1 cellular context compared by ENCODE assay signal in the genomic region with DNA sequence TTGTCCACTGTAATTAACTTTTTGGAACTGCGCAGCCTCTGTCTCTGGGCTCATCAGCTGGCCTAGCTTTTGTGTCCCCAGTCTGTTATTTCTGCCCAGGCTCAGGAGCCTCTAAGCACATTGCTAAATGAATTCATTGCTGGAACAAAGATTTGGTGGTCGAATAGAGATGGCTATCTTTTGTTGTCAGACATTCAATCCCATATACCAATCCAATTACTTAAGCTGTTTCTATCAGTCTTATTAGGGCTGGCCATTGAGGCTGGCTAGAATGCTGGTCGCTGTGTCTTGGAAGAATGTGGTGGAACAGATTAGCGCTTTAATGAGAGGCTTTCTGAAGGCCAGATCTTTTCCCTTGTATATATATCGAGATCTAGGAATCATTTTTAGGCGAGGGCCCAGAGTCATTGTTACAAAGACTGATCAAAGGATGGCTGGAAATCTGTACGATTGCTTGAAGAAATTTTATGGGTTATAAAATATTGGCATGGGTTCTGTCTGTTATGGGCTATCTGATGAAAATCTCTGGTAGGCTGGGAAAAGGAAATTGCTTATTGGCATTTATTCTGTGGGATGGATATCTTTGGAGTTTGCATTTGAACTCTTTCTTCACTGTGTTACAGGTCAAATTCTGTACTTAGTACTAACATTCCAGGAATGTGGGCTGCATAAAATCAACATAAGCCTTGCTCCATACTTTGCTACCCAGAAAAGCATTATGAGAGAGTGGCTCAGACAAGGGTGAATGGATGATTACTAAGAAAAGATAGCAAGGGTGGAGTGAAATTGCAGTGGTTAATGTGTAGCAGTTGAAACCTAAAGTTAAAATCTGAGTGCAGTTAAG.
TF ChIP-seq lines count a peak whose summit lies in the region.

No MANE protein-coding gene starts in this region.

TF ChIP-seq in HepG2, 621 proteins besides CTCF, POLR2A, EP300 and RAD21 (continued from another document and continues in another):
- TF ChIP-seq, protein P1, sequence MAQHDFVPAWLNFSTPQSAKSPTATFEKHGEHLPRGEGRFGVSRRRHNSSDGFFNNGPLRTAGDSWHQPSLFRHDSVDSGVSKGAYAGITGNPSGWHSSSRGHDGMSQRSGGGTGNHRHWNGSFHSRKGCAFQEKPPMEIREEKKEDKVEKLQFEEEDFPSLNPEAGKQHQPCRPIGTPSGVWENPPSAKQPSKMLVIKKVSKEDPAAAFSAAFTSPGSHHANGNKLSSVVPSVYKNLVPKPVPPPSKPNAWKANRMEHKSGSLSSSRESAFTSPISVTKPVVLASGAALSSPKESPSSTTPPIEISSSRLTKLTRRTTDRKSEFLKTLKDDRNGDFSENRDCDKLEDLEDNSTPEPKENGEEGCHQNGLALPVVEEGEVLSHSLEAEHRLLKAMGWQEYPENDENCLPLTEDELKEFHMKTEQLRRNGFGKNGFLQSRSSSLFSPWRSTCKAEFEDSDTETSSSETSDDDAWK (CRISPR knock-in tag; IDR thresholded peaks at IDR 0.05), result no peak
- TF ChIP-seq, protein P2, sequence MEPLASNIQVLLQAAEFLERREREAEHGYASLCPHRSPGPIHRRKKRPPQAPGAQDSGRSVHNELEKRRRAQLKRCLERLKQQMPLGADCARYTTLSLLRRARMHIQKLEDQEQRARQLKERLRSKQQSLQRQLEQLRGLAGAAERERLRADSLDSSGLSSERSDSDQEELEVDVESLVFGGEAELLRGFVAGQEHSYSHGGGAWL (CRISPR knock-in tag; IDR thresholded peaks at IDR 0.05), result no peak
- TF ChIP-seq SIX4 (CRISPR knock-in tag; IDR thresholded peaks at IDR 0.05) (peak; percentile 88), ZNF354B (CRISPR knock-in tag; IDR thresholded peaks at IDR 0.05) (no peak), SKI (IDR thresholded peaks at IDR 0.05; ENCODE audit: partially characterized antibody) (peak; percentile 94), NFKBIZ (CRISPR knock-in tag; IDR thresholded peaks at IDR 0.05) (peak; percentile 83; the same call in 1 of the 2 replicates), LCORL (IDR thresholded peaks at IDR 0.05) (peak; percentile 64; the same call in 1 of the 2 replicates), LCORL (CRISPR knock-in tag; IDR thresholded peaks at IDR 0.05) (peak; percentile 88), CC2D1A (CRISPR knock-in tag; IDR thresholded peaks at IDR 0.05) (peak; percentile 33; the same call in 1 of the 2 replicates), MTF2 (CRISPR knock-in tag; IDR thresholded peaks at IDR 0.05; ENCODE audit: borderline replicate concordance) (0 out of 2 replicates have a peak, but pooled peaks have one; percentile 49), ZNF558 (CRISPR knock-in tag; IDR thresholded peaks at IDR 0.05; ENCODE audit: borderline replicate concordance) (no peak), CREM (IDR thresholded peaks at IDR 0.05) (peak; percentile 95), CREM (CRISPR knock-in tag; IDR thresholded peaks at IDR 0.05) (no peak), ZNF550 (CRISPR knock-in tag; IDR thresholded peaks at IDR 0.05; ENCODE audit: borderline replicate concordance) (no peak), ZNF563 (CRISPR knock-in tag; IDR thresholded peaks at IDR 0.05) (no peak), ZNF816 (CRISPR knock-in tag; IDR thresholded peaks at IDR 0.05; ENCODE audit: borderline replicate concordance) (no peak), ZNF263 (CRISPR knock-in tag; IDR thresholded peaks at IDR 0.05) (no peak)
- TF ChIP-seq, protein P3, sequence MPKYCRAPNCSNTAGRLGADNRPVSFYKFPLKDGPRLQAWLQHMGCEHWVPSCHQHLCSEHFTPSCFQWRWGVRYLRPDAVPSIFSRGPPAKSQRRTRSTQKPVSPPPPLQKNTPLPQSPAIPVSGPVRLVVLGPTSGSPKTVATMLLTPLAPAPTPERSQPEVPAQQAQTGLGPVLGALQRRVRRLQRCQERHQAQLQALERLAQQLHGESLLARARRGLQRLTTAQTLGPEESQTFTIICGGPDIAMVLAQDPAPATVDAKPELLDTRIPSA (CRISPR knock-in tag; IDR thresholded peaks at IDR 0.05; ENCODE audit: borderline replicate concordance), result no peak
- TF ChIP-seq, protein P4, sequence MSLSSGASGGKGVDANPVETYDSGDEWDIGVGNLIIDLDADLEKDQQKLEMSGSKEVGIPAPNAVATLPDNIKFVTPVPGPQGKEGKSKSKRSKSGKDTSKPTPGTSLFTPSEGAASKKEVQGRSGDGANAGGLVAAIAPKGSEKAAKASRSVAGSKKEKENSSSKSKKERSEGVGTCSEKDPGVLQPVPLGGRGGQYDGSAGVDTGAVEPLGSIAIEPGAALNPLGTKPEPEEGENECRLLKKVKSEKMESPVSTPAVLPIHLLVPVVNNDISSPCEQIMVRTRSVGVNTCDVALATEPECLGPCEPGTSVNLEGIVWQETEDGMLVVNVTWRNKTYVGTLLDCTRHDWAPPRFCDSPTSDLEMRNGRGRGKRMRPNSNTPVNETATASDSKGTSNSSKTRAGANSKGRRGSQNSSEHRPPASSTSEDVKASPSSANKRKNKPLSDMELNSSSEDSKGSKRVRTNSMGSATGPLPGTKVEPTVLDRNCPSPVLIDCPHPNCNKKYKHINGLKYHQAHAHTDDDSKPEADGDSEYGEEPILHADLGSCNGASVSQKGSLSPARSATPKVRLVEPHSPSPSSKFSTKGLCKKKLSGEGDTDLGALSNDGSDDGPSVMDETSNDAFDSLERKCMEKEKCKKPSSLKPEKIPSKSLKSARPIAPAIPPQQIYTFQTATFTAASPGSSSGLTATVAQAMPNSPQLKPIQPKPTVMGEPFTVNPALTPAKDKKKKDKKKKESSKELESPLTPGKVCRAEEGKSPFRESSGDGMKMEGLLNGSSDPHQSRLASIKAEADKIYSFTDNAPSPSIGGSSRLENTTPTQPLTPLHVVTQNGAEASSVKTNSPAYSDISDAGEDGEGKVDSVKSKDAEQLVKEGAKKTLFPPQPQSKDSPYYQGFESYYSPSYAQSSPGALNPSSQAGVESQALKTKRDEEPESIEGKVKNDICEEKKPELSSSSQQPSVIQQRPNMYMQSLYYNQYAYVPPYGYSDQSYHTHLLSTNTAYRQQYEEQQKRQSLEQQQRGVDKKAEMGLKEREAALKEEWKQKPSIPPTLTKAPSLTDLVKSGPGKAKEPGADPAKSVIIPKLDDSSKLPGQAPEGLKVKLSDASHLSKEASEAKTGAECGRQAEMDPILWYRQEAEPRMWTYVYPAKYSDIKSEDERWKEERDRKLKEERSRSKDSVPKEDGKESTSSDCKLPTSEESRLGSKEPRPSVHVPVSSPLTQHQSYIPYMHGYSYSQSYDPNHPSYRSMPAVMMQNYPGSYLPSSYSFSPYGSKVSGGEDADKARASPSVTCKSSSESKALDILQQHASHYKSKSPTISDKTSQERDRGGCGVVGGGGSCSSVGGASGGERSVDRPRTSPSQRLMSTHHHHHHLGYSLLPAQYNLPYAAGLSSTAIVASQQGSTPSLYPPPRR (CRISPR knock-in tag; IDR thresholded peaks at IDR 0.05; ENCODE audit: borderline replicate concordance), result peak; percentile 90
- TF ChIP-seq, protein P5, sequence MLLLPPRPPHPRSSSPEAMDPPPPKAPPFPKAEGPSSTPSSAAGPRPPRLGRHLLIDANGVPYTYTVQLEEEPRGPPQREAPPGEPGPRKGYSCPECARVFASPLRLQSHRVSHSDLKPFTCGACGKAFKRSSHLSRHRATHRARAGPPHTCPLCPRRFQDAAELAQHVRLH (CRISPR knock-in tag; IDR thresholded peaks at IDR 0.05; ENCODE audit: borderline replicate concordance, low read depth), result peak; percentile 85; the same call in 1 of the 2 replicates
- TF ChIP-seq, protein P6, sequence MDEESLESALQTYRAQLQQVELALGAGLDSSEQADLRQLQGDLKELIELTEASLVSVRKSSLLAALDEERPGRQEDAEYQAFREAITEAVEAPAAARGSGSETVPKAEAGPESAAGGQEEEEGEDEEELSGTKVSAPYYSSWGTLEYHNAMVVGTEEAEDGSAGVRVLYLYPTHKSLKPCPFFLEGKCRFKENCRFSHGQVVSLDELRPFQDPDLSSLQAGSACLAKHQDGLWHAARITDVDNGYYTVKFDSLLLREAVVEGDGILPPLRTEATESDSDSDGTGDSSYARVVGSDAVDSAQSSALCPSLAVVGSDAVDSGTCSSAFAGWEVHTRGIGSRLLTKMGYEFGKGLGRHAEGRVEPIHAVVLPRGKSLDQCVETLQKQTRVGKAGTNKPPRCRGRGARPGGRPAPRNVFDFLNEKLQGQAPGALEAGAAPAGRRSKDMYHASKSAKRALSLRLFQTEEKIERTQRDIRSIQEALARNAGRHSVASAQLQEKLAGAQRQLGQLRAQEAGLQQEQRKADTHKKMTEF (CRISPR knock-in tag; IDR thresholded peaks at IDR 0.05), result peak; percentile 95
- TF ChIP-seq, protein P7, sequence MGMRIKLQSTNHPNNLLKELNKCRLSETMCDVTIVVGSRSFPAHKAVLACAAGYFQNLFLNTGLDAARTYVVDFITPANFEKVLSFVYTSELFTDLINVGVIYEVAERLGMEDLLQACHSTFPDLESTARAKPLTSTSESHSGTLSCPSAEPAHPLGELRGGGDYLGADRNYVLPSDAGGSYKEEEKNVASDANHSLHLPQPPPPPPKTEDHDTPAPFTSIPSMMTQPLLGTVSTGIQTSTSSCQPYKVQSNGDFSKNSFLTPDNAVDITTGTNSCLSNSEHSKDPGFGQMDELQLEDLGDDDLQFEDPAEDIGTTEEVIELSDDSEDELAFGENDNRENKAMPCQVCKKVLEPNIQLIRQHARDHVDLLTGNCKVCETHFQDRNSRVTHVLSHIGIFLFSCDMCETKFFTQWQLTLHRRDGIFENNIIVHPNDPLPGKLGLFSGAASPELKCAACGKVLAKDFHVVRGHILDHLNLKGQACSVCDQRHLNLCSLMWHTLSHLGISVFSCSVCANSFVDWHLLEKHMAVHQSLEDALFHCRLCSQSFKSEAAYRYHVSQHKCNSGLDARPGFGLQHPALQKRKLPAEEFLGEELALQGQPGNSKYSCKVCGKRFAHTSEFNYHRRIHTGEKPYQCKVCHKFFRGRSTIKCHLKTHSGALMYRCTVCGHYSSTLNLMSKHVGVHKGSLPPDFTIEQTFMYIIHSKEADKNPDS (CRISPR knock-in tag; IDR thresholded peaks at IDR 0.05), result peak; percentile 94
- TF ChIP-seq, protein P8, sequence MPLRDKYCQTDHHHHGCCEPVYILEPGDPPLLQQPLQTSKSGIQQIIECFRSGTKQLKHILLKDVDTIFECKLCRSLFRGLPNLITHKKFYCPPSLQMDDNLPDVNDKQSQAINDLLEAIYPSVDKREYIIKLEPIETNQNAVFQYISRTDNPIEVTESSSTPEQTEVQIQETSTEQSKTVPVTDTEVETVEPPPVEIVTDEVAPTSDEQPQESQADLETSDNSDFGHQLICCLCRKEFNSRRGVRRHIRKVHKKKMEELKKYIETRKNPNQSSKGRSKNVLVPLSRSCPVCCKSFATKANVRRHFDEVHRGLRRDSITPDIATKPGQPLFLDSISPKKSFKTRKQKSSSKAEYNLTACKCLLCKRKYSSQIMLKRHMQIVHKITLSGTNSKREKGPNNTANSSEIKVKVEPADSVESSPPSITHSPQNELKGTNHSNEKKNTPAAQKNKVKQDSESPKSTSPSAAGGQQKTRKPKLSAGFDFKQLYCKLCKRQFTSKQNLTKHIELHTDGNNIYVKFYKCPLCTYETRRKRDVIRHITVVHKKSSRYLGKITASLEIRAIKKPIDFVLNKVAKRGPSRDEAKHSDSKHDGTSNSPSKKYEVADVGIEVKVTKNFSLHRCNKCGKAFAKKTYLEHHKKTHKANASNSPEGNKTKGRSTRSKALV (CRISPR knock-in tag; IDR thresholded peaks at IDR 0.05), result no peak
- TF ChIP-seq, protein P9, sequence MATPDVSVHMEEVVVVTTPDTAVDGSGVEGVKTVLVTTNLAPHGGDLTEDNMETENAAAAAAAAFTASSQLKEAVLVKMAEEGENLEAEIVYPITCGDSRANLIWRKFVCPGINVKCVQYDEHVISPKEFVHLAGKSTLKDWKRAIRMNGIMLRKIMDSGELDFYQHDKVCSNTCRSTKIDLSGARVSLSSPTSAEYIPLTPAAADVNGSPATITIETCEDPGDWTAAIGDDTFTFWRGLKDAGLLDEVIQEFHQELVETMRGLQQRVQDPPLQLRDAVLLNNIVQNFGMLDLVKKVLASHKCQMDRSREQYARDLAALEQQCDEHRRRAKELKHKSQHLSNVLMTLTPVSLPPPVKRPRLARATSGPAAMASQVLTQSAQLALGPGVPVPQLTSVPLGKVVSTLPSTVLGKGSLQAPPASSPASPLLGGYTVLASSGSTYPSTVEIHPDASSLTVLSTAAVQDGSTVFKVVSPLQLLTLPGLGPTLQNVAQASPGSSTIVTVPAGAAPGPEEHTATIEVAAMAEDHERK (CRISPR knock-in tag; IDR thresholded peaks at IDR 0.05; ENCODE audit: low read depth), result no peak
- TF ChIP-seq, protein P10, sequence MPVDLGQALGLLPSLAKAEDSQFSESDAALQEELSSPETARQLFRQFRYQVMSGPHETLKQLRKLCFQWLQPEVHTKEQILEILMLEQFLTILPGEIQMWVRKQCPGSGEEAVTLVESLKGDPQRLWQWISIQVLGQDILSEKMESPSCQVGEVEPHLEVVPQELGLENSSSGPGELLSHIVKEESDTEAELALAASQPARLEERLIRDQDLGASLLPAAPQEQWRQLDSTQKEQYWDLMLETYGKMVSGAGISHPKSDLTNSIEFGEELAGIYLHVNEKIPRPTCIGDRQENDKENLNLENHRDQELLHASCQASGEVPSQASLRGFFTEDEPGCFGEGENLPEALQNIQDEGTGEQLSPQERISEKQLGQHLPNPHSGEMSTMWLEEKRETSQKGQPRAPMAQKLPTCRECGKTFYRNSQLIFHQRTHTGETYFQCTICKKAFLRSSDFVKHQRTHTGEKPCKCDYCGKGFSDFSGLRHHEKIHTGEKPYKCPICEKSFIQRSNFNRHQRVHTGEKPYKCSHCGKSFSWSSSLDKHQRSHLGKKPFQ (CRISPR knock-in tag; IDR thresholded peaks at IDR 0.05; ENCODE audit: insufficient replicate concordance), result no peak
- TF ChIP-seq, protein P11, sequence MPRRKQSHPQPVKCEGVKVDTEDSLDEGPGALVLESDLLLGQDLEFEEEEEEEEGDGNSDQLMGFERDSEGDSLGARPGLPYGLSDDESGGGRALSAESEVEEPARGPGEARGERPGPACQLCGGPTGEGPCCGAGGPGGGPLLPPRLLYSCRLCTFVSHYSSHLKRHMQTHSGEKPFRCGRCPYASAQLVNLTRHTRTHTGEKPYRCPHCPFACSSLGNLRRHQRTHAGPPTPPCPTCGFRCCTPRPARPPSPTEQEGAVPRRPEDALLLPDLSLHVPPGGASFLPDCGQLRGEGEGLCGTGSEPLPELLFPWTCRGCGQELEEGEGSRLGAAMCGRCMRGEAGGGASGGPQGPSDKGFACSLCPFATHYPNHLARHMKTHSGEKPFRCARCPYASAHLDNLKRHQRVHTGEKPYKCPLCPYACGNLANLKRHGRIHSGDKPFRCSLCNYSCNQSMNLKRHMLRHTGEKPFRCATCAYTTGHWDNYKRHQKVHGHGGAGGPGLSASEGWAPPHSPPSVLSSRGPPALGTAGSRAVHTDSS (CRISPR knock-in tag; conservative IDR thresholded peaks at IDR 0.05), result no peak
- TF ChIP-seq, protein P12, sequence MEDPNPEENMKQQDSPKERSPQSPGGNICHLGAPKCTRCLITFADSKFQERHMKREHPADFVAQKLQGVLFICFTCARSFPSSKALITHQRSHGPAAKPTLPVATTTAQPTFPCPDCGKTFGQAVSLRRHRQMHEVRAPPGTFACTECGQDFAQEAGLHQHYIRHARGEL (CRISPR knock-in tag; IDR thresholded peaks at IDR 0.05), result no peak
- TF ChIP-seq, protein P13, sequence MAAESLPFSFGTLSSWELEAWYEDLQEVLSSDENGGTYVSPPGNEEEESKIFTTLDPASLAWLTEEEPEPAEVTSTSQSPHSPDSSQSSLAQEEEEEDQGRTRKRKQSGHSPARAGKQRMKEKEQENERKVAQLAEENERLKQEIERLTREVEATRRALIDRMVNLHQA (CRISPR knock-in tag; IDR thresholded peaks at IDR 0.05), result peak; percentile 82; the same call in 1 of the 2 replicates
- TF ChIP-seq, protein P14, sequence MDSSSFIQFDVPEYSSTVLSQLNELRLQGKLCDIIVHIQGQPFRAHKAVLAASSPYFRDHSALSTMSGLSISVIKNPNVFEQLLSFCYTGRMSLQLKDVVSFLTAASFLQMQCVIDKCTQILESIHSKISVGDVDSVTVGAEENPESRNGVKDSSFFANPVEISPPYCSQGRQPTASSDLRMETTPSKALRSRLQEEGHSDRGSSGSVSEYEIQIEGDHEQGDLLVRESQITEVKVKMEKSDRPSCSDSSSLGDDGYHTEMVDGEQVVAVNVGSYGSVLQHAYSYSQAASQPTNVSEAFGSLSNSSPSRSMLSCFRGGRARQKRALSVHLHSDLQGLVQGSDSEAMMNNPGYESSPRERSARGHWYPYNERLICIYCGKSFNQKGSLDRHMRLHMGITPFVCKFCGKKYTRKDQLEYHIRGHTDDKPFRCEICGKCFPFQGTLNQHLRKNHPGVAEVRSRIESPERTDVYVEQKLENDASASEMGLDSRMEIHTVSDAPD (CRISPR knock-in tag; IDR thresholded peaks at IDR 0.05), result no peak
